25 cellular contexts compared by ENCODE assay signal in the genomic region with DNA sequence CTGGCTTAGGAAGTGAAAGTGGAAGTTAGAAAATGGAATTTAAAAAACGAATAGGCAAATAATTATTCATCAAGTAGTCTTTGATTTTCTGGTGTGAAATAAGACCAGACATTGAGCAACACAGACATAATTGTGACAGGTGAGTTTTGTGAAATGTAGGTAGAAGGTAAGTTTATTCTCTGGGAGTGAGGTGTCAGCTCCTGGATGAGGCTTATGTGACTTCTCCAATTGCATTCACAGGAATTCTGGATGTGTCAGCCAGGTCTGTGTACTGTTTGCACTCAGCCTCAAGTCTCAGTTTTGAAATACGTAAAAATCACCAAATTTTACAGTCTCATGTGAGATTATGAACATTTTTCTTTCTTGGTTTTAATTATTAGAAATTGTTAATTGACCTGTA.
DNase-seq lines count a peak whose midpoint lies in the region; ATAC-seq, FAIRE-seq and TF ChIP-seq lines count a peak whose summit lies in the region.
"Had no signal": no experiment of that assay in that cellular context is flagged by ENCODE, and none has a peak within 500 bp of the region (broad histone marks: within the 10 kb centered on the region; RNA-seq: fewer than 3 reads in every experiment).

No MANE protein-coding gene starts in this region.

- intact Hi-C loops in Calu3 (cut with micrococcal nuclease; ENCODE audit: unreplicated experiment) (no loop called here), left lung (cut with DNase I) (no loop called here), lower lobe of right lung (cut with DNase I) (no loop called here)

- H3K4me3 ChIP-seq in bronchial epithelial cell (ENCODE audit: low read depth, low read length) (no peak overlapping the region), left lung (no peak overlapping the region), lower lobe of right lung (no peak overlapping the region)
- H3K4me3 ChIP-seq: BLaER1 treated with 17β-estradiol and CSF1 and Interleukin-3, amounts not matched to agents 10 nM and 100 nM; GM23338; HAP-1; SK-N-MC had no signal

- ATAC-seq in left lung: peak; percentile 57
- no peak for ATAC-seq in HG02571 (IDR thresholded peaks at IDR 0.05; ENCODE audit: unreplicated experiment)
- ATAC-seq in lower lobe of right lung: no peak
- ATAC-seq: CD8-positive, alpha-beta T cell; GM23338 had no signal

- no peak for DNase-seq in Calu3
- DNase-seq in HPDE6-E6E7 (ENCODE audit: extremely low spot score): peak; percentile 7
- DNase-seq in bronchial epithelial cell (ENCODE audit: low read depth): peak; percentile 67
- no peak for DNase-seq in left lung
- DNase-seq in central memory CD4-positive, alpha-beta T cell: no peak
- DNase-seq in A172 (ENCODE audit: low spot score): no peak
- no peak for DNase-seq in lower lobe of right lung
- DNase-seq: ACHN; CD8-positive, alpha-beta T cell; NCI-H1048; NCI-H1436; NCI-H2029 treated with DMSO at 0.1 percent for 48 hours; NCI-H226; NCI-H524; NCI-H774; SHP77 treated with DMSO at 0.1 percent for 48 hours; SW 1271 had no signal

- no peaks in the 10 kb centered on the region for H3K36me3 Mint-ChIP-seq in Calu3 (ENCODE audit: insufficient read depth, unreplicated experiment)
- H3K36me3 Mint-ChIP-seq: CD8-positive, alpha-beta T cell; IgD-negative memory B cell had no signal

- no peak overlapping the region for H3K27ac Mint-ChIP-seq in Calu3 (ENCODE audit: unreplicated experiment)
- H3K27ac Mint-ChIP-seq: CD8-positive, alpha-beta T cell; IgD-negative memory B cell had no signal

- H3K27ac ChIP-seq in left lung (no peak overlapping the region), lower lobe of right lung (no peak overlapping the region)
- H3K27ac ChIP-seq: BLaER1 treated with 17β-estradiol and CSF1 and Interleukin-3, amounts not matched to agents 10 nM and 100 nM; RWPE1; SK-N-MC had no signal

- CTCF ChIA-PET in Calu3 (lab: Charles Lee): no interaction called here

- H3K27me3 ChIP-seq in bronchial epithelial cell (ENCODE audit: control insufficient read depth, insufficient read depth, low read length): no peaks in the 10 kb centered on the region
- no peaks in the 10 kb centered on the region for H3K27me3 ChIP-seq in left lung
- H3K27me3 ChIP-seq in lower lobe of right lung (ENCODE audit: low read depth): no peaks in the 10 kb centered on the region
- H3K27me3 ChIP-seq: BLaER1 treated with 17β-estradiol and CSF1 and Interleukin-3, amounts not matched to agents 10 nM and 100 nM had no signal

- H3K9me3 ChIP-seq in left lung (no peaks in the 10 kb centered on the region), lower lobe of right lung (no peaks in the 10 kb centered on the region)
- H3K9me3 ChIP-seq: BLaER1 treated with 17β-estradiol and CSF1 and Interleukin-3, amounts not matched to agents 10 nM and 100 nM; HAP-1 had no signal

- no TSS peak for BruUV-seq in Calu3 (replicated peaks; lab: Mats Ljungman, UMichigan)

- FAIRE-seq in bronchial epithelial cell (lab: Jason Lieb, UNC): no peak
- FAIRE-seq: G401.6 had no signal

- no peak for TF ChIP-seq CTCF in Calu3 (IDR thresholded peaks at IDR 0.05; ENCODE audit: unreplicated experiment)
- TF ChIP-seq CTCF in bronchial epithelial cell (IDR thresholded peaks at IDR 0.05; ENCODE audit: insufficient read depth, low read length, severe bottlenecking): no peak
- TF ChIP-seq CTCF in left lung (IDR thresholded peaks at IDR 0.05): no peak
- no peak for TF ChIP-seq CTCF in lower lobe of right lung (IDR thresholded peaks at IDR 0.05)

- H3K36me3 ChIP-seq in bronchial epithelial cell (ENCODE audit: control insufficient read depth, insufficient read depth, low read length) (no peaks in the 10 kb centered on the region), left lung (no peaks in the 10 kb centered on the region), lower lobe of right lung (no peaks in the 10 kb centered on the region)
- H3K36me3 ChIP-seq: BLaER1 treated with 17β-estradiol and CSF1 and Interleukin-3, amounts not matched to agents 10 nM and 100 nM; HAP-1 had no signal

- no peaks in the 10 kb centered on the region for H3K9me3 Mint-ChIP-seq in Calu3 (ENCODE audit: low read depth, unreplicated experiment)
- H3K9me3 Mint-ChIP-seq: CD8-positive, alpha-beta T cell; GM23338; IgD-negative memory B cell had no signal

- H3K4me1 Mint-ChIP-seq in Calu3 (ENCODE audit: low read depth, unreplicated experiment): peaks cover 7% of the 10 kb centered on the region

- H3K4me1 ChIP-seq in left lung (no peaks in the 10 kb centered on the region), lower lobe of right lung (no peaks in the 10 kb centered on the region)
- H3K4me1 ChIP-seq: HAP-1 had no signal

- no peaks in the 10 kb centered on the region for H3K27me3 Mint-ChIP-seq in Calu3 (ENCODE audit: unreplicated experiment)
- H3K27me3 Mint-ChIP-seq: IgD-negative memory B cell had no signal

- H3K4me3 Mint-ChIP-seq in Calu3 (ENCODE audit: low read depth, unreplicated experiment): peak overlapping the region; percentile 16
- H3K4me3 Mint-ChIP-seq: CD8-positive, alpha-beta T cell; GM23338; IgD-negative memory B cell had no signal

Comparison
In these comparisons a context has a peak if more than half of its experiments do, and no peak if none do; other contexts are left out.
1. DNase-seq: peak in HPDE6-E6E7 (single experiment) and bronchial epithelial cell (single experiment); none in Calu3 (single experiment), left lung (0 of 2), central memory CD4-positive, alpha-beta T cell (single experiment), A172 (single experiment) and lower lobe of right lung (single experiment).